ENCODE assay signal across 15 cellular contexts in genomic region chr12:119956047-119956446, GRCh38. TPM values are rescaled to one million over a fixed set of nuclear protein-coding genes. Genes with fewer than 3 reads are reported as not detected.
"Had no signal": no experiment of that assay in that cellular context is flagged by ENCODE, and none has a peak within 500 bp of the region (broad histone marks: within the 10 kb centered on the region; RNA-seq: fewer than 3 reads in every experiment).

No MANE protein-coding gene starts in this region.

- H3K27ac ChIP-seq: upper lobe of left lung, VCaP had no signal

- DNase-seq: activated CD4-positive, alpha-beta T cell treated with anti-CD3 and anti-CD28 coated beads for 4 hours; activated CD8-positive, alpha-beta memory T cell treated with anti-CD3 and anti-CD28 coated beads, Interleukin-2, amount 50 U/mL, for 4 hours; activated CD8-positive, alpha-beta T cell treated with anti-CD3 and anti-CD28 coated beads for 36 hours; activated naive CD4-positive, alpha-beta T cell; central memory CD4-positive, alpha-beta T cell; effector memory CD8-positive, alpha-beta T cell; kidney; left ventricle myocardium superior; stimulated activated CD4-positive, alpha-beta T cell treated with anti-CD3 and anti-CD28 coated beads, Interleukin-12 subunit alpha, Interleukin-12 subunit beta, amount 100 ng/mL, for 4 hours; stimulated activated CD4-positive, alpha-beta T cell treated with anti-CD3 and anti-CD28 coated beads, Interleukin-2, amount 100 ng/mL, for 48 hours; stimulated activated naive CD4-positive, alpha-beta T cell treated with Interleukin-2 at 50 U/mL for 16 hours; T1000; upper lobe of left lung had no signal

- H3K4me1 ChIP-seq: upper lobe of left lung had no signal

- ATAC-seq: activated CD8-positive, alpha-beta T cell treated with anti-CD3 and anti-CD28 coated beads for 36 hours; effector memory CD8-positive, alpha-beta T cell; left ventricle myocardium superior had no signal

- H3K4me3 ChIP-seq: upper lobe of left lung had no signal

- FAIRE-seq: kidney had no signal

RNA-seq across cellular contexts. Expression of gene BICDL1, which starts 33.0 kb away (rescaled TPM):
- total RNA-seq: osteoblast had no signal
